21 cellular contexts compared by ENCODE assay signal in the genomic region with DNA sequence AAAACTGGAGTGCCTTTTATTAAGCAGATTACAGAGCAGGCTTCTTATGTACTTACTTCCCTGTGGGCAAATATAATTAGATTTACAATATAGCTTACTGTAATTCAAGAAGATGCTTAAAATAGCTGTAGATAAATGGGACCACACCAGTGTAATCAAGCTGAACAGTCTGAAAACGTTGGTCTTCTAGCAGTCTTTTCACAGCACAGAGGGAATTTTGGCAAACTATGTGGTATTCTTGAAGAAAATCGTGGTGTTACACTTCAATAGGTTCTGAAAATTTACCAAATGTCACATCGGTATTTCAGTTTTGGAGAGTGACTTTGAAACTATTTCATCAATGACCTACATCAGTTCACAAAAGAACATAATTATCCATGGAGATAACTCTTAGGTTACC. TPM values are rescaled to one million over a fixed set of nuclear protein-coding genes. Genes with fewer than 3 reads are reported as not detected.
DNase-seq lines count a peak whose midpoint lies in the region; ATAC-seq, FAIRE-seq and TF ChIP-seq lines count a peak whose summit lies in the region.
"Had no signal": no experiment of that assay in that cellular context is flagged by ENCODE, and none has a peak within 500 bp of the region (broad histone marks: within the 10 kb centered on the region; RNA-seq: fewer than 3 reads in every experiment).

No MANE protein-coding gene starts in this region.

- H3K36me3 ChIP-seq in BLaER1 (peaks cover 16% of the 10 kb centered on the region; the same call in 1 of the 2 replicates), Karpas-422 (ENCODE audit: insufficient read depth, low read length) (peaks cover 29% of the 10 kb centered on the region)

- peaks cover 19% of the 10 kb centered on the region for H3K9me3 ChIP-seq in BLaER1
- peaks cover 14% of the 10 kb centered on the region for H3K9me3 ChIP-seq in Karpas-422 (ENCODE audit: low read length)

- H3K9ac ChIP-seq in BLaER1 (no peak overlapping the region), Karpas-422 (ENCODE audit: low read length) (no peak overlapping the region)

- H3K27ac ChIP-seq in BLaER1 (no peak overlapping the region), Karpas-422 (ENCODE audit: low read length) (no peak overlapping the region)

- H3K4me1 ChIP-seq in BLaER1 (peaks cover 13% of the 10 kb centered on the region), Karpas-422 (ENCODE audit: low read length) (no peaks in the 10 kb centered on the region)

- TF ChIP-seq CTCF in D721Med (IDR thresholded peaks at IDR 0.05; ENCODE audit: insufficient read depth, missing control alignments): no peak

- no peaks in the 10 kb centered on the region for H3K9me2 ChIP-seq in Karpas-422 (replicated peaks; ENCODE audit: insufficient read depth, low read length)

- H3K27me3 ChIP-seq in BLaER1 (no peaks in the 10 kb centered on the region), Karpas-422 (ENCODE audit: low read length) (no peaks in the 10 kb centered on the region)

- no peaks in the 10 kb centered on the region for H4K20me1 ChIP-seq in BLaER1
- no peaks in the 10 kb centered on the region for H4K20me1 ChIP-seq in Karpas-422 (ENCODE audit: insufficient read depth, low read depth, low read length)

- peak; percentile 53 for FAIRE-seq in D721Med (lab: Jason Lieb, UNC)
- FAIRE-seq: A204.1, H54, K562 had no signal

- ATAC-seq in GM21447 (IDR thresholded peaks at IDR 0.05; ENCODE audit: unreplicated experiment): no peak
- ATAC-seq: K562, SK-N-SH treated with all-trans-retinoic acid at 6 μM for 48 hours had no signal

- DNase-seq in D721Med (ENCODE audit: insufficient read length, low spot score) (no peak), NCI-H2081 treated with DMSO at 0.1 percent for 48 hours (lab: John Stamatoyannopoulos, UW) (peak; percentile 20), kidney tubule cell (ENCODE audit: low spot score) (peak; percentile 43), Karpas-422 (no peak), medulla oblongata (ENCODE audit: extremely low spot score) (no peak)
- DNase-seq: DMS 273 treated with DMSO at 0.1 percent for 48 hours; DMS79 treated with DMSO at 0.1 percent for 48 hours; MM.1S; NCI-H1092; NCI-H1436 treated with DMSO at 0.1 percent for 48 hours; NCI-H446 treated with DMSO at 0.1 percent for 48 hours; NCI-H526 treated with DMSO at 0.1 percent for 48 hours; NK-92 treated with Interleukin-12 subunit alpha and Interleukin-12 subunit beta, amount 100 ng/mL, for 24 hours; SIG-M5; T-helper 1 cell had no signal

- H3K4me2 ChIP-seq in BLaER1 (peak overlapping the region; percentile 61), Karpas-422 (ENCODE audit: low read depth, low read length, poor library complexity, severe bottlenecking) (no peak overlapping the region)

- peaks cover 80% of the 10 kb centered on the region for H3K79me2 ChIP-seq in Karpas-422 (ENCODE audit: low read length)

- H2AFZ ChIP-seq in Karpas-422 (ENCODE audit: low read length): no peak overlapping the region

- no peak overlapping the region for H3K4me3 ChIP-seq in BLaER1
- no peak overlapping the region for H3K4me3 ChIP-seq in Karpas-422 (ENCODE audit: low read length)
- H3K4me3 ChIP-seq: K562 had no signal

RNA-seq across cellular contexts. Expression of gene SLC16A7, which starts 47.7 kb away (rescaled TPM):
- total RNA-seq in Karpas-422 (2014; rRNA removed; shearing (Covaris generic); ENCODE audit: low replicate concordance): 21.9 and 63.6 TPM in 2 replicates

Comparison
In these comparisons a context has a peak if more than half of its experiments do, and no peak if none do; other contexts are left out.
1. DNase-seq: peak in NCI-H2081 treated with DMSO at 0.1 percent for 48 hours (single experiment) and kidney tubule cell (single experiment); none in D721Med (single experiment), Karpas-422 (single experiment) and medulla oblongata (single experiment).